ENCODE assay signal across 23 cellular contexts in genomic region chr9:103078581-103078980, GRCh38.
"Had no signal": no experiment of that assay in that cellular context is flagged by ENCODE, and none has a peak within 500 bp of the region (broad histone marks: within the 10 kb centered on the region; RNA-seq: fewer than 3 reads in every experiment).

No MANE protein-coding gene starts in this region.

- H3K27ac Mint-ChIP-seq: natural killer cell treated with Interleukin-12 subunit alpha and Interleukin-12 subunit beta and Interleukin-15 and Interleukin-18, amount 100 ng/mL, for 72 hours; stimulated activated memory B cell treated with anti-CD40 and anti-IgM and Interleukin-4, amounts not matched to agents 10 μg/mL and 1 μg/mL and 100 μg/mL, for 72 hours; stimulated activated naive CD8-positive, alpha-beta T cell treated with anti-CD3 and anti-CD28 coated beads, Interleukin-15, Interleukin-2, amounts not matched to agents 100 ng/mL and 50 ng/mL, for 24 hours had no signal

- H3K9ac ChIP-seq: parathyroid adenoma had no signal

- H3K9me3 ChIP-seq: mucosa of descending colon, prostate gland, tibial artery, upper lobe of left lung, vagina had no signal

- H3K36me3 ChIP-seq: heart right ventricle, prostate gland, spleen, tibial artery, upper lobe of left lung, vagina had no signal

- H3K27ac ChIP-seq: dorsolateral prefrontal cortex, heart right ventricle, parathyroid adenoma, prostate gland, spleen, tibial artery, upper lobe of left lung, vagina had no signal

- H3K4me3 ChIP-seq: dorsolateral prefrontal cortex, heart right ventricle, mucosa of descending colon, prostate gland, spleen, tibial artery, upper lobe of left lung, vagina had no signal

- H3K4me1 Mint-ChIP-seq: stimulated activated memory B cell treated with anti-CD40 and anti-IgM and Interleukin-4, amounts not matched to agents 10 μg/mL and 1 μg/mL and 100 μg/mL, for 72 hours had no signal

- H3K4me1 ChIP-seq: heart right ventricle, parathyroid adenoma, prostate gland, spleen, tibial artery, upper lobe of left lung, vagina had no signal

- H2AFZ ChIP-seq: parathyroid adenoma had no signal

- H3K27me3 ChIP-seq: dorsolateral prefrontal cortex, heart right ventricle, spleen, tibial artery, upper lobe of left lung, vagina had no signal

- ATAC-seq: esophagus mucosa; heart right ventricle; left lobe of liver; mucosa of descending colon; natural killer cell treated with Interleukin-12 subunit alpha and Interleukin-12 subunit beta and Interleukin-15 and Interleukin-18, amount 100 ng/mL, for 72 hours; sciatic nerve; stimulated activated memory B cell treated with anti-CD40 and anti-IgM and Interleukin-4, amounts not matched to agents 10 μg/mL and 1 μg/mL and 100 μg/mL, for 72 hours had no signal

- H3K4me3 Mint-ChIP-seq: natural killer cell treated with Interleukin-12 subunit alpha and Interleukin-12 subunit beta and Interleukin-15 and Interleukin-18, amount 100 ng/mL, for 72 hours; stimulated activated memory B cell treated with anti-CD40 and anti-IgM and Interleukin-4, amounts not matched to agents 10 μg/mL and 1 μg/mL and 100 μg/mL, for 72 hours; stimulated activated naive CD8-positive, alpha-beta T cell treated with anti-CD3 and anti-CD28 coated beads, Interleukin-15, Interleukin-2, amounts not matched to agents 100 ng/mL and 50 ng/mL, for 24 hours had no signal

- H3K79me2 ChIP-seq: parathyroid adenoma had no signal

- H3K27me3 Mint-ChIP-seq: natural killer cell treated with Interleukin-12 subunit alpha and Interleukin-12 subunit beta and Interleukin-15 and Interleukin-18, amount 100 ng/mL, for 72 hours; stimulated activated memory B cell treated with anti-CD40 and anti-IgM and Interleukin-4, amounts not matched to agents 10 μg/mL and 1 μg/mL and 100 μg/mL, for 72 hours; stimulated activated naive CD8-positive, alpha-beta T cell treated with anti-CD3 and anti-CD28 coated beads, Interleukin-15, Interleukin-2, amounts not matched to agents 100 ng/mL and 50 ng/mL, for 24 hours had no signal

- DNase-seq: cortex of kidney; dorsolateral prefrontal cortex; effector CD8-positive, alpha-beta T cell; heart right ventricle; hypothalamus; mucosa of descending colon; occipital lobe; retina; spleen; stimulated activated CD4-positive, alpha-beta T cell treated with anti-CD3 and anti-CD28 coated beads, Interleukin-15, amount 100 ng/mL, for 24 hours; stimulated activated CD4-positive, alpha-beta T cell treated with anti-CD3 and anti-CD28 coated beads, Interleukin-1b, Interleukin-23, amount 100 ng/mL, for 48 hours; stimulated activated CD4-positive, alpha-beta T cell treated with anti-CD3 and anti-CD28 coated beads, Interleukin-4, amount 100 ng/mL, for 24 hours; tibial artery; upper lobe of left lung had no signal

- H3K36me3 Mint-ChIP-seq: stimulated activated memory B cell treated with anti-CD40 and anti-IgM and Interleukin-4, amounts not matched to agents 10 μg/mL and 1 μg/mL and 100 μg/mL, for 72 hours had no signal
